Comparison of ENCODE assay signal across 27 cellular contexts in genomic region chr17:69783865-69784264, GRCh38.
"Had no signal": no experiment of that assay in that cellular context is flagged by ENCODE, and none has a peak within 500 bp of the region (broad histone marks: within the 10 kb centered on the region; RNA-seq: fewer than 3 reads in every experiment).

No MANE protein-coding gene starts in this region.

- H3K4me1 ChIP-seq: stomach, suprapubic skin, testis, thyroid gland, tibial artery, tibial nerve, transverse colon, upper lobe of left lung, upper lobe of right lung, uterus, vagina had no signal

- H3K36me3 ChIP-seq: stomach, suprapubic skin, thoracic aorta, thyroid gland, tibial artery, tibial nerve, transverse colon, upper lobe of left lung, upper lobe of right lung, uterus, vagina had no signal

- H3K9me3 ChIP-seq: stomach, suprapubic skin, testis, thoracic aorta, thyroid gland, tibial artery, transverse colon, upper lobe of left lung, upper lobe of right lung, uterus, vagina had no signal

- H3K27ac ChIP-seq: stomach, suprapubic skin, testis, thoracic aorta, thyroid gland, tibial artery, tibial nerve, transverse colon, upper lobe of left lung, upper lobe of right lung, uterus, vagina had no signal

- DNase-seq: stimulated activated CD4-positive, alpha-beta T cell treated with anti-CD3 and anti-CD28 coated beads, Interleukin-2, amount 100 ng/mL, for 48 hours; stimulated activated CD4-positive, alpha-beta T cell treated with anti-CD3 and anti-CD28 coated beads, Interleukin-4, amount 100 ng/mL, for 1 hour; stimulated activated CD4-positive, alpha-beta T cell treated with anti-CD3 and anti-CD28 coated beads, Interleukin-4, amount 100 ng/mL, for 24 hours; stimulated activated CD4-positive, alpha-beta T cell treated with anti-CD3 and anti-CD28 coated beads, Interleukin-4, amount 100 ng/mL, for 4 hours; stimulated activated CD8-positive, alpha-beta memory T cell treated with anti-CD3 and anti-CD28 coated beads, Interleukin-4, amount 100 ng/mL, for 48 hours; stimulated activated naive B cell treated with anti-CD40 and anti-IgM and Interleukin-4, amounts not matched to agents 10 μg/mL and 1 μg/mL and 100 μg/mL, for 72 hours; stimulated activated naive CD4-positive, alpha-beta T cell; stimulated activated naive CD4-positive, alpha-beta T cell treated with Interleukin-2 at 50 U/mL for 16 hours; stimulated activated naive CD8-positive, alpha-beta T cell treated with anti-CD3 and anti-CD28 coated beads, Interleukin-15, amount 100 ng/mL, for 72 hours; stimulated activated naive CD8-positive, alpha-beta T cell treated with anti-CD3 and anti-CD28 coated beads, Interleukin-15, Interleukin-2, amounts not matched to agents 100 U/mL and 50 U/mL, for 24 hours; stomach; substantia nigra; testis; thyroid gland; tibial artery; transverse colon; trophoblast cell; upper lobe of left lung; upper lobe of right lung; uterus had no signal

- FAIRE-seq: urothelium cell line had no signal

- H3K4me3 ChIP-seq: stomach, suprapubic skin, testis, thoracic aorta, thyroid gland, tibial artery, tibial nerve, transverse colon, upper lobe of left lung, upper lobe of right lung, uterus, vagina had no signal

- ATAC-seq: stimulated activated effector memory CD8-positive, alpha-beta T cell treated with anti-CD3 and anti-CD28 coated beads, Interleukin-12 subunit alpha, Interleukin-12 subunit beta, amount 100 ng/mL, for 72 hours; stimulated activated memory B cell treated with anti-CD40 and anti-IgM and Interleukin-4, amounts not matched to agents 10 μg/mL and 1 μg/mL and 100 μg/mL, for 72 hours; stimulated activated naive B cell treated with anti-CD40 and anti-IgM and Interleukin-4, amounts not matched to agents 10 μg/mL and 1 μg/mL and 100 μg/mL, for 72 hours; stimulated activated naive CD8-positive, alpha-beta T cell treated with anti-CD3 and anti-CD28 coated beads, Interleukin-15, amount 100 ng/mL, for 72 hours; stimulated activated naive CD8-positive, alpha-beta T cell treated with anti-CD3 and anti-CD28 coated beads, Interleukin-15, Interleukin-2, amounts not matched to agents 100 U/mL and 50 U/mL, for 24 hours; upper lobe of right lung had no signal

- H3K27me3 ChIP-seq: stomach, suprapubic skin, testis, thyroid gland, tibial artery, tibial nerve, transverse colon, upper lobe of left lung, upper lobe of right lung, uterus, vagina had no signal
